In genomic region chr11:124622531-124623451, GRCh38 we compare ENCODE assay signal across 1 cellular context.
TF ChIP-seq lines count a peak whose summit lies in the region.

TBRG1 (plus strand) TSS chr11:124622864; CDS start chr11:124623084, 220 bp downstream.

TF ChIP-seq in HEK293, 187 proteins besides CTCF, POLR2A, EP300 and RAD21 (continued from another document and continues in another):
- TF ChIP-seq ZBTB49 (tag by site-specific recombination; IDR thresholded peaks at IDR 0.05; ENCODE audit: low read depth) (no peak), ZNF518A (tag by site-specific recombination; conservative IDR thresholded peaks at IDR 0.05; ENCODE audit: low read depth) (peak; percentile 98), ZNF449 (tag by site-specific recombination; IDR thresholded peaks at IDR 0.05) (no peak), ZNF501 (tag by site-specific recombination; IDR thresholded peaks at IDR 0.05) (peak; percentile 90; the same call in 1 of the 2 replicates), GLI4 (tag by site-specific recombination; IDR thresholded peaks at IDR 0.05) (no peak), FEZF1 (tag by site-specific recombination; IDR thresholded peaks at IDR 0.05) (no peak), ZNF280D (tag by site-specific recombination; IDR thresholded peaks at IDR 0.05) (no peak), GFI1B (tag by site-specific recombination; IDR thresholded peaks at IDR 0.05) (no peak), ZNF560 (tag by site-specific recombination; IDR thresholded peaks at IDR 0.05; ENCODE audit: borderline replicate concordance) (no peak), PRDM2 (tag by site-specific recombination; IDR thresholded peaks at IDR 0.05; ENCODE audit: borderline replicate concordance) (no peak), ZNF416 (tag by site-specific recombination; IDR thresholded peaks at IDR 0.05) (no peak), ZNF433 (tag by site-specific recombination; IDR thresholded peaks at IDR 0.05; ENCODE audit: low read depth) (no peak), KLF17 (tag by site-specific recombination; IDR thresholded peaks at IDR 0.05) (no peak), KLF1 (tag by site-specific recombination; IDR thresholded peaks at IDR 0.05) (no peak), ZNF132 (tag by site-specific recombination; IDR thresholded peaks at IDR 0.05; ENCODE audit: borderline replicate concordance) (no peak), ZNF335 (tag by site-specific recombination; conservative IDR thresholded peaks at IDR 0.05) (peak; percentile 68), ZBTB10 (tag by site-specific recombination; IDR thresholded peaks at IDR 0.05) (no peak), HOXA7 (CRISPR knock-in tag; IDR thresholded peaks at IDR 0.05; ENCODE audit: borderline replicate concordance) (no peak), ZNF645 (tag by site-specific recombination; IDR thresholded peaks at IDR 0.05) (no peak), ZNF266 (tag by site-specific recombination; IDR thresholded peaks at IDR 0.05; ENCODE audit: low read depth) (no peak), ZNF473 (tag by site-specific recombination; IDR thresholded peaks at IDR 0.05) (no peak)
